In genomic region chr18:13525381-13526029, GRCh38 we compare ENCODE assay signal across 1 cellular context.
TF ChIP-seq lines count a peak whose summit lies in the region.

No MANE protein-coding gene starts in this region.

TF ChIP-seq in GM23338, 12 proteins besides CTCF, POLR2A, EP300 and RAD21 (continued from another document):
- TF ChIP-seq POLR2AphosphoS5 (IDR thresholded peaks at IDR 0.05; ENCODE audit: low read depth): no peak
- TF ChIP-seq ETS1 (IDR thresholded peaks at IDR 0.05): no peak
TF ChIP-seq in GM23338: peak in this region for 0.
